ENCODE assay signal across 19 cellular contexts in the genomic region with DNA sequence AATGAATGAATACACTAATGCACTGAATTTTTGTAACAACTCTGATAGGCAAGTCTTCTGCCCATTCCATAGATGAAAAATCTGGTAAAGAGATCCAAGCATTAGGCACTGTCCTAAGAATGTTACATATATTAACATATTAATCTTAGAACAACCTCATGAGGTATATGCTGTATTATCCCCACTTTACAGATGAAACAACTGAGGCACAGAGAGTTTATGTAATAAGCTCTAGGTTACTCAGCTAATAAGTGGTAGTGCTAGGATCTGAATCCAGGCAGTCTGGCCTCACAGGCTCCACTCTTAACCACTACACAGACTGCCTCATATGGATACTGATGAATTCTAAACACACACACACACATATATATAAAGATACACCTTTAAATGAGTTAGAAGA.
"Had no signal": no experiment of that assay in that cellular context is flagged by ENCODE, and none has a peak within 500 bp of the region (broad histone marks: within the 10 kb centered on the region; RNA-seq: fewer than 3 reads in every experiment).

No MANE protein-coding gene starts in this region.

- ATAC-seq: body of pancreas, WTC11 had no signal

- H3K27ac ChIP-seq: body of pancreas, dorsolateral prefrontal cortex, prostate gland, right atrium auricular region, suprapubic skin had no signal

- H3K36me3 ChIP-seq: prostate gland, right atrium auricular region, SJCRH30, suprapubic skin had no signal

- H3K27me3 ChIP-seq: body of pancreas, dorsolateral prefrontal cortex, right atrium auricular region, SJCRH30, suprapubic skin had no signal

- H3K4me3 ChIP-seq: body of pancreas, dorsolateral prefrontal cortex, prostate gland, right atrium auricular region, SJCRH30, suprapubic skin had no signal

- H3K4me1 ChIP-seq: prostate gland had no signal

- H3K9me3 ChIP-seq: body of pancreas, prostate gland, right atrium auricular region, SJCRH30, suprapubic skin had no signal

- H3K9me3 Mint-ChIP-seq: activated CD8-positive, alpha-beta T cell treated with anti-CD3 and anti-CD28 coated beads for 36 hours; activated naive CD8-positive, alpha-beta T cell treated with anti-CD3 and anti-CD28 coated beads, Interleukin-2, amount 10 ng/mL, durations not matched to agents 7 days and 5 days; stimulated activated naive CD8-positive, alpha-beta T cell treated with anti-CD3 and anti-CD28 coated beads, Interleukin-15, amount 100 ng/mL, for 72 hours; type B pancreatic cell; WTC11 had no signal

- H3K4me3 Mint-ChIP-seq: activated CD8-positive, alpha-beta T cell treated with anti-CD3 and anti-CD28 coated beads for 36 hours; activated naive CD8-positive, alpha-beta T cell treated with anti-CD3 and anti-CD28 coated beads, Interleukin-2, amount 10 ng/mL, durations not matched to agents 7 days and 5 days; activated T-cell treated with anti-CD3 and anti-CD28 coated beads, Interleukin-2, amount 50 U/mL, for 4 hours; stimulated activated naive CD8-positive, alpha-beta T cell treated with anti-CD3 and anti-CD28 coated beads, Interleukin-15, amount 100 ng/mL, for 72 hours; type B pancreatic cell; WTC11 had no signal

- DNase-seq: activated CD4-positive, alpha-beta T cell treated with anti-CD3 and anti-CD28 coated beads for 4 hours; activated gamma-delta T cell; activated naive CD8-positive, alpha-beta T cell treated with anti-CD3 and anti-CD28 coated beads, Interleukin-2, amount 10 ng/mL, durations not matched to agents 7 days and 5 days; activated T-cell treated with anti-CD3 and anti-CD28 coated beads, Interleukin-2, amount 50 U/mL, for 4 hours; body of pancreas; dorsolateral prefrontal cortex; hypothalamus; midbrain; stimulated activated CD4-positive, alpha-beta T cell treated with anti-CD3 and anti-CD28 coated beads, Interleukin-12 subunit alpha, Interleukin-12 subunit beta, amount 100 ng/mL, for 4 hours; stimulated activated CD4-positive, alpha-beta T cell treated with anti-CD3 and anti-CD28 coated beads, Interleukin-1b, Interleukin-23, amount 100 ng/mL, for 48 hours; stimulated activated CD8-positive, alpha-beta memory T cell treated with anti-CD3 and anti-CD28 coated beads, Interleukin-4, amount 100 ng/mL, for 48 hours; stimulated activated naive CD8-positive, alpha-beta T cell treated with anti-CD3 and anti-CD28 coated beads, Interleukin-15, amount 100 ng/mL, for 72 hours had no signal

- H3K27ac Mint-ChIP-seq: activated naive CD8-positive, alpha-beta T cell treated with anti-CD3 and anti-CD28 coated beads, Interleukin-2, amount 10 ng/mL, durations not matched to agents 7 days and 5 days; stimulated activated naive CD8-positive, alpha-beta T cell treated with anti-CD3 and anti-CD28 coated beads, Interleukin-15, amount 100 ng/mL, for 72 hours had no signal

- H3K27me3 Mint-ChIP-seq: activated CD8-positive, alpha-beta T cell treated with anti-CD3 and anti-CD28 coated beads for 36 hours; activated naive CD8-positive, alpha-beta T cell treated with anti-CD3 and anti-CD28 coated beads, Interleukin-2, amount 10 ng/mL, durations not matched to agents 7 days and 5 days; stimulated activated naive CD8-positive, alpha-beta T cell treated with anti-CD3 and anti-CD28 coated beads, Interleukin-15, amount 100 ng/mL, for 72 hours; type B pancreatic cell had no signal
